Comparison of ENCODE assay signal across 18 cellular contexts in genomic region chr14:104292084-104292970, GRCh38.
DNase-seq lines count a peak whose midpoint lies in the region; ATAC-seq and TF ChIP-seq lines count a peak whose summit lies in the region.
"Had no signal": no experiment of that assay in that cellular context is flagged by ENCODE, and none has a peak within 500 bp of the region (broad histone marks: within the 10 kb centered on the region; RNA-seq: fewer than 3 reads in every experiment).

No MANE protein-coding gene starts in this region.

- TF ChIP-seq CTCF in WERI-Rb-1 (IDR thresholded peaks at IDR 0.05; ENCODE audit: low read depth, low read length) (no peak), osteoblast (IDR thresholded peaks at IDR 0.05; ENCODE audit: extremely low read depth, low read depth, low read length) (no peak)

- H2AFZ ChIP-seq in osteoblast (ENCODE audit: low read length) = no peak overlapping the region

- intact Hi-C loops in right cardiac atrium (cut with DNase I) = no loop called here

- H3K36me3 ChIP-seq in WERI-Rb-1 = no peaks in the 10 kb centered on the region
- no peaks in the 10 kb centered on the region for H3K36me3 ChIP-seq in osteoblast (ENCODE audit: insufficient read depth, low read length)
- H3K36me3 ChIP-seq: cardiac muscle cell, gastrocnemius medialis, SJSA1 had no signal

- WGBS in right cardiac atrium = 68% methylated on average over 28 of the region's 28 CpGs

- no peak for ATAC-seq in activated CD4-positive, CD25-positive, alpha-beta regulatory T cell treated with anti-CD3 and anti-CD28 coated beads, Interleukin-2, amount 50 U/mL, for 24 hours
- no peak for ATAC-seq in right cardiac atrium
- no peak for ATAC-seq in HG03175 (IDR thresholded peaks at IDR 0.05; ENCODE audit: unreplicated experiment)
- ATAC-seq: activated CD8-positive, alpha-beta T cell treated with anti-CD3 and anti-CD28 coated beads, Interleukin-2, amount 10 ng/mL, durations not matched to agents 7 days and 5 days; activated T-cell treated with anti-CD3 and anti-CD28 coated beads, Interleukin-2, amount 50 U/mL, for 72 hours; gastrocnemius medialis; naive thymus-derived CD8-positive, alpha-beta T cell; PC-3 had no signal

- H3K27ac ChIP-seq in WERI-Rb-1 = no peak overlapping the region
- H3K27ac ChIP-seq in right cardiac atrium (ENCODE audit: low read length) = no peak overlapping the region
- no peak overlapping the region for H3K27ac ChIP-seq in osteoblast (ENCODE audit: low read depth, low read length)
- H3K27ac ChIP-seq: cardiac muscle cell, gastrocnemius medialis, SJSA1 had no signal

- H3K9me3 ChIP-seq in WERI-Rb-1 (ENCODE audit: severe bottlenecking) = no peaks in the 10 kb centered on the region
- H3K9me3 ChIP-seq in right cardiac atrium (ENCODE audit: control insufficient read depth, low read length) = no peaks in the 10 kb centered on the region
- H3K9me3 ChIP-seq in osteoblast (ENCODE audit: low read depth, low read length) = no peaks in the 10 kb centered on the region
- H3K9me3 ChIP-seq: gastrocnemius medialis, SJSA1 had no signal

- H3K27me3 ChIP-seq in WERI-Rb-1 (ENCODE audit: insufficient read depth, low read depth, severe bottlenecking) = no peaks in the 10 kb centered on the region
- H3K27me3 ChIP-seq in right cardiac atrium (ENCODE audit: control insufficient read depth, insufficient read depth) = no peaks in the 10 kb centered on the region
- no peaks in the 10 kb centered on the region for H3K27me3 ChIP-seq in osteoblast (ENCODE audit: insufficient read depth, low read length)
- H3K27me3 ChIP-seq: cardiac muscle cell, SJSA1 had no signal

- no peak overlapping the region for H3K4me2 ChIP-seq in osteoblast (ENCODE audit: insufficient read depth, low read length)

- no peaks in the 10 kb centered on the region for H4K20me1 ChIP-seq in osteoblast (ENCODE audit: insufficient read depth, low read length)

- peak; percentile 5 for DNase-seq in activated CD4-positive, CD25-positive, alpha-beta regulatory T cell treated with anti-CD3 and anti-CD28 coated beads, Interleukin-2, amount 50 U/mL, for 72 hours
- DNase-seq in WERI-Rb-1 (peak; percentile 5), right cardiac atrium (peak; percentile 4 to 23 (median 16)), osteoblast (ENCODE audit: insufficient read length, low spot score, missing footprints) (peak; percentile 57), NCI-H2081 treated with DMSO at 0.1 percent for 48 hours (lab: John Stamatoyannopoulos, UW) (no peak), kidney tubule cell (ENCODE audit: low spot score) (no peak)
- DNase-seq: activated B cell treated with CpG ODN at 0.5 μM for 24 hours; activated CD8-positive, alpha-beta T cell treated with anti-CD3 and anti-CD28 coated beads, Interleukin-2, amount 10 ng/mL, durations not matched to agents 7 days and 5 days; activated T-cell treated with anti-CD3 and anti-CD28 coated beads, Interleukin-2, amount 50 U/mL, for 72 hours; NCI-H1436; NCI-H2171 treated with DMSO at 0.1 percent for 48 hours had no signal

- H3K4me3 ChIP-seq in WERI-Rb-1 (ENCODE audit: low read depth, low read length) (no peak overlapping the region), right cardiac atrium (ENCODE audit: low read length) (no peak overlapping the region), osteoblast (ENCODE audit: insufficient read depth, low read length) (no peak overlapping the region)
- H3K4me3 ChIP-seq: cardiac muscle cell, gastrocnemius medialis, SJSA1 had no signal

- no peaks in the 10 kb centered on the region for H3K79me2 ChIP-seq in osteoblast (ENCODE audit: insufficient read depth, low read length)

- H3K4me1 ChIP-seq in right cardiac atrium (ENCODE audit: control insufficient read depth, insufficient read depth, low read length) (no peaks in the 10 kb centered on the region), osteoblast (ENCODE audit: insufficient read depth, low read length) (no peaks in the 10 kb centered on the region)
- H3K4me1 ChIP-seq: gastrocnemius medialis, SJSA1 had no signal

Comparison
In these comparisons a context has a peak if more than half of its experiments do, and no peak if none do; other contexts are left out.
1. DNase-seq: peak in activated CD4-positive, CD25-positive, alpha-beta regulatory T cell treated with anti-CD3 and anti-CD28 coated beads, Interleukin-2, amount 50 U/mL, for 72 hours (single experiment), WERI-Rb-1 (single experiment), right cardiac atrium (3 of 3) and osteoblast (single experiment); none in NCI-H2081 treated with DMSO at 0.1 percent for 48 hours (single experiment) and kidney tubule cell (single experiment).